ENCODE assay signal across 14 cellular contexts in genomic region chr3:151558621-151559020, GRCh38.
"Had no signal": no experiment of that assay in that cellular context is flagged by ENCODE, and none has a peak within 500 bp of the region (broad histone marks: within the 10 kb centered on the region; RNA-seq: fewer than 3 reads in every experiment).

No MANE protein-coding gene starts in this region.

- H3K9me3 Mint-ChIP-seq: activated CD4-positive, alpha-beta T cell treated with anti-CD3 and anti-CD28 coated beads, Interleukin-2, amount 10 ng/mL, durations not matched to agents 24 days and 14 days; activated naive CD8-positive, alpha-beta T cell treated with anti-CD3 and anti-CD28 coated beads for 36 hours; activated T-cell treated with anti-CD3 and anti-CD28 coated beads, Interleukin-2, amount 50 U/mL, for 72 hours; naive B cell; stimulated activated naive B cell treated with anti-CD40 and anti-IgM and Interleukin-4, amounts not matched to agents 10 μg/mL and 1 μg/mL and 100 μg/mL, for 72 hours had no signal

- H3K4me3 Mint-ChIP-seq: activated CD4-positive, alpha-beta T cell treated with anti-CD3 and anti-CD28 coated beads, Interleukin-2, amount 10 ng/mL, durations not matched to agents 24 days and 14 days; activated naive CD8-positive, alpha-beta T cell treated with anti-CD3 and anti-CD28 coated beads for 36 hours; activated T-cell treated with anti-CD3 and anti-CD28 coated beads, Interleukin-2, amount 50 U/mL, for 72 hours; naive B cell; stimulated activated naive B cell treated with anti-CD40 and anti-IgM and Interleukin-4, amounts not matched to agents 10 μg/mL and 1 μg/mL and 100 μg/mL, for 72 hours had no signal

- H3K4me3 ChIP-seq: SJSA1 had no signal

- H3K27ac Mint-ChIP-seq: activated CD4-positive, alpha-beta T cell treated with anti-CD3 and anti-CD28 coated beads, Interleukin-2, amount 10 ng/mL, durations not matched to agents 24 days and 14 days; activated naive CD8-positive, alpha-beta T cell treated with anti-CD3 and anti-CD28 coated beads for 36 hours; activated T-cell treated with anti-CD3 and anti-CD28 coated beads, Interleukin-2, amount 50 U/mL, for 72 hours; naive B cell; stimulated activated naive B cell treated with anti-CD40 and anti-IgM and Interleukin-4, amounts not matched to agents 10 μg/mL and 1 μg/mL and 100 μg/mL, for 72 hours had no signal

- H3K4me1 Mint-ChIP-seq: activated CD4-positive, alpha-beta T cell treated with anti-CD3 and anti-CD28 coated beads, Interleukin-2, amount 10 ng/mL, durations not matched to agents 24 days and 14 days; activated naive CD8-positive, alpha-beta T cell treated with anti-CD3 and anti-CD28 coated beads for 36 hours; naive B cell had no signal

- H3K36me3 Mint-ChIP-seq: activated naive CD8-positive, alpha-beta T cell treated with anti-CD3 and anti-CD28 coated beads for 36 hours; naive B cell; stimulated activated naive B cell treated with anti-CD40 and anti-IgM and Interleukin-4, amounts not matched to agents 10 μg/mL and 1 μg/mL and 100 μg/mL, for 72 hours had no signal

- H3K27me3 Mint-ChIP-seq: activated naive CD8-positive, alpha-beta T cell treated with anti-CD3 and anti-CD28 coated beads for 36 hours; naive B cell; stimulated activated naive B cell treated with anti-CD40 and anti-IgM and Interleukin-4, amounts not matched to agents 10 μg/mL and 1 μg/mL and 100 μg/mL, for 72 hours had no signal

- DNase-seq: activated CD4-positive, alpha-beta T cell treated with anti-CD3 and anti-CD28 coated beads, Interleukin-2, amount 10 ng/mL, durations not matched to agents 24 days and 14 days; activated CD4-positive, CD25-positive, alpha-beta regulatory T cell; activated CD8-positive, alpha-beta memory T cell treated with anti-CD3 and anti-CD28 coated beads, Interleukin-2, amount 50 U/mL, for 48 hours; activated gamma-delta T cell treated with Interleukin-2 at 50 U/mL for 16 hours; activated naive CD8-positive, alpha-beta T cell treated with anti-CD3 and anti-CD28 coated beads for 36 hours; activated T-cell treated with anti-CD3 and anti-CD28 coated beads, Interleukin-2, amount 50 U/mL, for 72 hours; erythroblast; mammary epithelial cell; naive B cell; stimulated activated CD4-positive, alpha-beta T cell treated with anti-CD3 and anti-CD28 coated beads, Interleukin-4, amount 100 ng/mL, for 1 hour; stimulated activated naive B cell treated with anti-CD40 and anti-IgM and Interleukin-4, amounts not matched to agents 10 μg/mL and 1 μg/mL and 100 μg/mL, for 72 hours; substantia nigra; trophoblast cell had no signal
